Comparison of ENCODE assay signal across 1 cellular context in the genomic region with DNA sequence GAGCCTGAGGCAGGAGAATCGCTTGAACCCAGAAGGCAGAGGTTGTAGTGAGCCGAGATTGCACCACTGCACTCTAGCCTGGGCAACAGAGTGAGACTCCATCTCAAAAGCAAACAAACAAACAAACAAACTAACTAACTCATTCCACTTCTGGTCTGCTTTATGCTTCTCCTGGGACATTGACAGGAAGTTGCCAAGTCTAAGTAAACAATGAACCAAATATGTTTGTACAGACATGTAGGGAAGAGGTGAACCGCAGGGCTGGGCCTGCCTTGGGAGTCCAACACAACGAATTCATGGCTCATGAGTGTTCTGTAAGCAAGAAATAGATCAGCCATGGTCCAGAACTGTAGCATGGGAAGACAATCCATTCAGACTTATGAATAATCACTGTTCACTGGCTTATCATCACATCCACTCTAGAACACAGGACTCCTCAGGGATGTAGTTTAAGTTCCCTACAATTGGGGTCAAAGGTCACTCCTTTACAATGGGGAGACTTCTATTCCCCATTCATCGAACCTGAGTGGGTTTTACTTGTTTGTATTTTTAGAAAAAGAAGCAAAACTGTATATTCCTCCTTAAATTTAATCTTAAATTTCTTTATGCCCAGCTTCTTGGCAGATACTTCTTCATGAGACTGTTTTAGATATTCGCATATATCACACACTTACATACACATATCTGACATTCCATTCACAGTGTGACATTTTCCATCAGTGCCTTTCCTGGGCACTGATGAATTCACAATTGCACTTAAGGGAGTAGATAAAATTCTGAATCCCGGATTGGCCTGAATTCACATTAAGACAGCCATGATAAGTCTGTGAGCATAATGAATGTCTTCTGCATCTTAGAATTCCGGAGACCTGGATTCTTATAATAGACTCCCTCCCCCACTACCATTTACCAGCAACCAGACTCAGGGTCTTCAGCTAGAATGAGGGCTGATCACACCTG.
TF ChIP-seq lines count a peak whose summit lies in the region.

No MANE protein-coding gene starts in this region.

TF ChIP-seq in liver, 16 proteins besides CTCF, POLR2A, EP300 and RAD21 (continued from another document):
- no peak for TF ChIP-seq NR2F2 (IDR thresholded peaks at IDR 0.05)
TF ChIP-seq in liver: peak in this region for 7.
